ENCODE assay signal across 8 cellular contexts in the genomic region with DNA sequence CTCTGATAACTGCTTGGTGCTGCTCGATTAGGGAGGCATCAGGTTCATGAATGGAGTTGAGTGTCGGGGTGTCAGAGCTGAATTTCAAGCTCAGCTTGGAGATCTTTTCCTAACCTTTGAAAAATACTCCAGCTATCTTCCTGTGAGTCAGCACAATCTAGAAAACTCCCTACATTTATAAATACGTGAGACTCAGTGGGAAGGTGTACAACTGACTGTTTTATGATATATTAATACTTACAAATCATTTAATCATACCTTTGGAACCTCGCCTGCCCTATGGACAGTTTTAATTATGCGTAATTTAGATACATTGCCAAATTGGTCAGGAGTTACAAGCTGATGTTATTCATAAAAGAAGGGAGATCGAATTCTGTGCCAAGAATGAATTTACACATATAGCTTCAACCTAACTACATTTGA. TPM values are rescaled to one million over a fixed set of nuclear protein-coding genes. Genes with fewer than 3 reads are reported as not detected.
A peak's percentile ranks its signal among the peaks of the same experiment; 100 is the strongest.
DNase-seq lines count a peak whose midpoint lies in the region; ATAC-seq, FAIRE-seq and TF ChIP-seq lines count a peak whose summit lies in the region.

No MANE protein-coding gene starts in this region.

- H3K4me2 ChIP-seq in K562 (ENCODE audit: insufficient read depth, low read length) (peak overlapping the region; percentile 81), mesendoderm (ENCODE audit: low read length) (peak overlapping the region; percentile 34)

- ATAC-seq in HG02938 (IDR thresholded peaks at IDR 0.05; ENCODE audit: unreplicated experiment) (peak; percentile 37), K562 (no peak), GM18870 (IDR thresholded peaks at IDR 0.05; ENCODE audit: unreplicated experiment) (no peak)

- no peak overlapping the region for H2BK15ac ChIP-seq in mesendoderm (replicated peaks; ENCODE audit: low read depth)

- 0% methylated on average over 6 of the region's 6 CpGs for WGBS in K562 (ENCODE audit: insufficient coverage, low coverage, missing lambda C conversion rate)
- WGBS in mesendoderm (ENCODE audit: extremely low coverage, insufficient coverage, low lambda C conversion rate): no CpG with 5 or more reads among the region's 6 CpGs

- H3K4ac ChIP-seq in mesendoderm (ENCODE audit: low read depth, low read length): peak overlapping the region; percentile 70

- no peaks in the 10 kb centered on the region for H3K9me3 ChIP-seq in K562 (replicated peaks; ENCODE audit: control insufficient read depth, insufficient read depth, low read depth, low read length)

- H4K20me1 ChIP-seq in K562 (replicated peaks; ENCODE audit: control insufficient read depth, insufficient read depth, low read length): no peaks in the 10 kb centered on the region

- peaks cover 8% of the 10 kb centered on the region for H3K79me1 ChIP-seq in mesendoderm (ENCODE audit: low read length)

- no peak for TF ChIP-seq EP300 in K562 (IDR thresholded peaks at IDR 0.05; ENCODE audit: low read length)

- POLR2A ChIA-PET in K562 (lab: Yijun Ruan, JAX): interaction anchor here (0.9 to 1.4 kb wide), 4 partner anchors 8 to 25 kb away, joined by 3 to 7 read pairs (median 4); no protein-coding TSS in a partner anchor

- DNase-seq in AG09309 (ENCODE audit: low read depth) (no peak), K562 (ENCODE audit: extremely low read depth in 1 of 4, low spot score in 3 of 4) (no peak), mesendoderm (no peak), GOT3 (lab: John Stamatoyannopoulos, UW) (no peak), GM19240 (ENCODE audit: insufficient read length, low spot score) (no peak), ACHN (no peak)

- no peak overlapping the region for H2BK5ac ChIP-seq in mesendoderm (ENCODE audit: low read length)

- peaks cover 10 to 55% of the 10 kb centered on the region in 2 experiments; a peak in 4 of 5 replicates for H3K4me1 ChIP-seq in K562 (replicated peaks in 1 of 2; ENCODE audit: control insufficient read depth in 2 of 2, insufficient read depth in 2 of 2, low read length in 2 of 2)
- peaks cover 5% of the 10 kb centered on the region for H3K4me1 ChIP-seq in mesendoderm (ENCODE audit: control insufficient read depth, low read depth, low read length)

- TF ChIP-seq CTCF in AG09309 (IDR thresholded peaks at IDR 0.05; ENCODE audit: control insufficient read depth, insufficient read depth, low read depth, low read length, missing control alignments) (no peak), K562 (IDR thresholded peaks at IDR 0.05 in 2 of 3, conservative IDR thresholded peaks at IDR 0.05 in 1 of 3; ENCODE audit: insufficient read depth in 2 of 3, low read depth in 1 of 3, low read length in 3 of 3) (no peak)

- no peak overlapping the region; the same call in 1 of the 2 replicates for H2AFZ ChIP-seq in K562 (ENCODE audit: low read depth, low read length)

- H3K27ac ChIP-seq in K562 (ENCODE audit: extremely low read depth, low read depth, low read length) (peak overlapping the region; percentile 88), mesendoderm (ENCODE audit: low read depth, low read length) (no peak overlapping the region)

- H3K79me2 ChIP-seq in K562 (ENCODE audit: control insufficient read depth, insufficient read depth, low read length) (peaks cover 56% of the 10 kb centered on the region), mesendoderm (ENCODE audit: control insufficient read depth, insufficient read depth, low read length) (peaks cover 7% of the 10 kb centered on the region)

- no peak overlapping the region for H3K23ac ChIP-seq in mesendoderm (ENCODE audit: low read length)

- BruUV-seq in K562 (replicated peaks; lab: Mats Ljungman, UMichigan): no TSS peak

- no peak for FAIRE-seq in K562 (lab: Jason Lieb, UNC)

- no peak overlapping the region for H2AK5ac ChIP-seq in mesendoderm (ENCODE audit: low read length)

- H3K56ac ChIP-seq in mesendoderm (ENCODE audit: low read length): peak overlapping the region; percentile 94

- peak overlapping the region; percentile 99 for H3K18ac ChIP-seq in mesendoderm (ENCODE audit: low read length)

- no peak for TF ChIP-seq RAD21 in K562 (CRISPR knock-in tag; conservative IDR thresholded peaks at IDR 0.05 in 1 of 2, IDR thresholded peaks at IDR 0.05 in 1 of 2)

- intact Hi-C loops in K562 (cut with micrococcal nuclease): loop anchor here (2.0 kb wide), 1 partner anchor 54 kb away; no protein-coding TSS in a partner anchor

- H3K4me3 ChIP-seq in AG09309 (ENCODE audit: control insufficient read depth, low read depth, low read length): peak overlapping the region; percentile 92
- H3K4me3 ChIP-seq in K562: peak overlapping the region; percentile 93
- H3K4me3 ChIP-seq in mesendoderm (ENCODE audit: low read length): peak overlapping the region; percentile 80

- no peaks in the 10 kb centered on the region for H3K9me1 ChIP-seq in K562 (ENCODE audit: control insufficient read depth, insufficient read depth, low read length)

- H3K36me3 ChIP-seq in K562 (ENCODE audit: control insufficient read depth, insufficient read depth, low read length): peaks cover 29% of the 10 kb centered on the region
- no peaks in the 10 kb centered on the region for H3K36me3 ChIP-seq in mesendoderm (ENCODE audit: control insufficient read depth, insufficient read depth, low read length)

- no peak for TF ChIP-seq POLR2A in K562 (conservative IDR thresholded peaks at IDR 0.05)

- CTCF ChIA-PET in K562 (lab: Yijun Ruan, JAX; ENCODE audit: low intra/inter-chr PET ratio): no interaction called here

- in situ Hi-C loops in K562 (cut with MboI) (no loop called here), ACHN (cut with HindIII; ENCODE audit: low pct_ligation_motif_present, low pct_unique_long_range_greater_than_20kb, low sequenced_read_pairs) (no loop called here)

- H4K5ac ChIP-seq in mesendoderm (ENCODE audit: low read length): no peak overlapping the region

- H2BK120ac ChIP-seq in mesendoderm (ENCODE audit: low read depth, low read length): no peak overlapping the region

- H3K9ac ChIP-seq in K562 (ENCODE audit: insufficient read depth in 1 of 2, low read depth in 2 of 2, low read length in 2 of 2) (peak overlapping the region; percentile 81 to 93; a peak in 3 of 4 replicates), mesendoderm (ENCODE audit: low read length) (peak overlapping the region; percentile 87)

- H3K27me3 ChIP-seq in K562 (ENCODE audit: control insufficient read depth in 2 of 2, insufficient read depth in 2 of 2, low read length in 2 of 2) (no peaks in the 10 kb centered on the region), mesendoderm (ENCODE audit: insufficient read depth, low read length, poor library complexity) (no peaks in the 10 kb centered on the region)

- no peak overlapping the region for H4K8ac ChIP-seq in mesendoderm (ENCODE audit: low read depth, low read length)

TF ChIP-seq in K562, 482 proteins besides CTCF, POLR2A, EP300 and RAD21 (continues in another document):
- TF ChIP-seq OTX1 (CRISPR knock-in tag; IDR thresholded peaks at IDR 0.05): no peak
- no peak for TF ChIP-seq CHCHD3 (CRISPR knock-in tag; IDR thresholded peaks at IDR 0.05)
- TF ChIP-seq NFE2 (IDR thresholded peaks at IDR 0.05; ENCODE audit: low read depth): peak; percentile 83
- peak; percentile 52; the same call in 1 of the 2 replicates for TF ChIP-seq MAFK (IDR thresholded peaks at IDR 0.05; ENCODE audit: low read length)
- peak in 1 of 2 experiments; percentile 43 for TF ChIP-seq NCOA2 (IDR thresholded peaks at IDR 0.05; ENCODE audit: partially characterized antibody in 2 of 2)
- TF ChIP-seq ZNF217 (CRISPR knock-in tag; IDR thresholded peaks at IDR 0.05): no peak
- no peak for TF ChIP-seq NR2C1 (IDR thresholded peaks at IDR 0.05)
- no peak for TF ChIP-seq NR2C1 (tag; IDR thresholded peaks at IDR 0.05)
- no peak for TF ChIP-seq ZNF143 (CRISPR knock-in tag; IDR thresholded peaks at IDR 0.05)
- TF ChIP-seq ARID2 (IDR thresholded peaks at IDR 0.05): no peak
- 0 out of 4 replicates have a peak, but pooled peaks of 1 of the 2 experiments have one; percentile 2 for TF ChIP-seq SRF (CRISPR knock-in tag; IDR thresholded peaks at IDR 0.05)
- TF ChIP-seq, protein P1, sequence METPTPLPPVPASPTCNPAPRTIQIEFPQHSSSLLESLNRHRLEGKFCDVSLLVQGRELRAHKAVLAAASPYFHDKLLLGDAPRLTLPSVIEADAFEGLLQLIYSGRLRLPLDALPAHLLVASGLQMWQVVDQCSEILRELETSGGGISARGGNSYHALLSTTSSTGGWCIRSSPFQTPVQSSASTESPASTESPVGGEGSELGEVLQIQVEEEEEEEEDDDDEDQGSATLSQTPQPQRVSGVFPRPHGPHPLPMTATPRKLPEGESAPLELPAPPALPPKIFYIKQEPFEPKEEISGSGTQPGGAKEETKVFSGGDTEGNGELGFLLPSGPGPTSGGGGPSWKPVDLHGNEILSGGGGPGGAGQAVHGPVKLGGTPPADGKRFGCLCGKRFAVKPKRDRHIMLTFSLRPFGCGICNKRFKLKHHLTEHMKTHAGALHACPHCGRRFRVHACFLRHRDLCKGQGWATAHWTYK (CRISPR knock-in tag; IDR thresholded peaks at IDR 0.05): no peak
- peak; percentile 32 for TF ChIP-seq DACH1 (IDR thresholded peaks at IDR 0.05; ENCODE audit: partially characterized antibody)
- TF ChIP-seq CHD2 (IDR thresholded peaks at IDR 0.05; ENCODE audit: low read depth, low read length): no peak

RNA-seq across cellular contexts. Expression of a gene that starts 1.0 kb away (rescaled TPM):
- 13.8 and 49.6 TPM in 2 replicates for total RNA-seq in K562 (2011; cell fraction: chromatin; rRNA removed; ENCODE audit: low replicate concordance)
- 9.2 and 10.9 TPM in 2 replicates for total RNA-seq in K562 (2011; cell fraction: nucleolus; rRNA removed)
- 19.1 and 21.8 TPM in 2 replicates for total RNA-seq in K562 (2011; cell fraction: nucleoplasm; rRNA removed)
- total RNA-seq in K562 (2014; rRNA removed) (65.3 and 66.4 TPM in 2 replicates), K562 (2014; rRNA removed; fragmentation: Illumina TruSeq; extraction: Trizol) (74.5 and 82.5 TPM in 2 replicates), K562 (2015; rRNA removed; fragmentation: Illumina TruSeq; extraction: Trizol) (48.3 and 49.4 TPM in 2 replicates), K562 (2021) (73.3 and 74.1 TPM in 2 replicates)
- polyA plus RNA-seq in K562 (2011; rRNA removed) (56.3 and 84.6 TPM in 2 replicates), K562 (2014; fragmentation: Illumina TruSeq; extraction: Trizol) (58.4 and 64.8 TPM in 2 replicates), K562 (2014; fragmentation: Nextera tagmentation; extraction: Ambion mirVana) (10 to 100 TPM; 29.7 to 32.0 TPM), K562 (2014; rRNA removed) (92.2 and 108 TPM in 2 replicates)
- polyA plus RNA-seq in K562 (2011; cell fraction: cytosol; rRNA removed): 13.5 and 17.5 TPM in 2 replicates
- polyA plus RNA-seq in K562 (2011; cell fraction: nucleus; rRNA removed): 11.9 and 16.0 TPM in 2 replicates
- polyA plus RNA-seq in K562 (2012): 51.0 and 59.8 TPM in 2 replicates
- polyA minus RNA-seq in K562 (2011; rRNA and poly(A)+ RNA removed): 39.0 and 55.8 TPM in 2 replicates
- 17.4 and 24.0 TPM in 2 replicates for polyA minus RNA-seq in K562 (2011; cell fraction: cytosol; rRNA and poly(A)+ RNA removed)
- polyA minus RNA-seq in K562 (2011; cell fraction: nucleus; rRNA and poly(A)+ RNA removed): 12.3 and 20.1 TPM in 2 replicates
- polyA plus RNA-seq in mesendoderm (2013, experiment 1 of 2): 41.9 TPM
- 41.2 TPM for polyA plus RNA-seq in mesendoderm (2013, experiment 2 of 2)
